Comparison of ENCODE assay signal across 9 cellular contexts in the genomic region with DNA sequence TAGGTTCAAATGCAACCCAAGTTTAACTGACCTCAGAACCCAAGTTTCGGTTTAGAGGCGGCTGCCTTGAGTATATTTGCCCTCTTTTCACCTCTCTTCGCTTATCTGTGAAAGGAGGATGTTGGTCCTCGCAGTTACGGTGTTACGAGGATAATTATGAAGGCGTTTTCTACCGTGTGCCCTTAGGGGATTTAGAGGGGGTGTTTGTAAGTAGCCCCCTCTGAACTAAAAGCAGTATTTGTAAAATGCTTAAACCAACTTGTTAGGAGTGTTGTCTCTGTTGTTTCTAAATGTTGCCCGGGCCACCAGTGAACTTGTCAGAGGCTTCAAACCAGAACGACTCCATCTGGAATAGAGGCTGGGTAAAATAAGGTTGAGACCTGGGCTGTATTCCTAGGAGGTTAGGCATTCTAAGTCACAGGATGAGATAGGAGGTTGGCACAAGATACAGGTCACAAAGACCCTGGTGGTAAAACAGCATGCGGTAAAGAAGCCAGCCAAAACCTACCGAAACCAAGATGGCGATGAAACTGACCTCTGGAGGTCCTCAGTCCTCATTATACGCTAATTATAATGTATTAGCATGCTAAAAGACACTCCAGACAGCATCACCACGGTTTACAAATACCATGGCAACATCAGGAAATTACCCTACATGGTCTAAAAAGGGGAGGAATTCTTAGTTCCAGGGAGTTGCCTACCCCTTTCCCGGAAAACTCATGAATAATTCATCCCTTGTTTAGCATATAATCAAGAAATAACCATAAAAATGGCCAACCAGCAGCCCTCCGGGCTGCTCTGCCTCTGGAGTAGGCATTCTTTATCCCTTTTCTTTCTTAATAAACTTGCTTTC. TPM values are rescaled to one million over a fixed set of nuclear protein-coding genes. Genes with fewer than 3 reads are reported as not detected.
DNase-seq lines count a peak whose midpoint lies in the region; ATAC-seq and TF ChIP-seq lines count a peak whose summit lies in the region.
"Had no signal": no experiment of that assay in that cellular context is flagged by ENCODE, and none has a peak within 500 bp of the region (broad histone marks: within the 10 kb centered on the region; RNA-seq: fewer than 3 reads in every experiment).

No MANE protein-coding gene starts in this region.

- no peaks in the 10 kb centered on the region for H3K27me3 ChIP-seq in CD4-positive, alpha-beta memory T cell (ENCODE audit: insufficient read depth, low read length)
- H3K27me3 ChIP-seq in adrenal gland (no peaks in the 10 kb centered on the region), thyroid gland (no peaks in the 10 kb centered on the region)

- H3K4me1 ChIP-seq in CD4-positive, alpha-beta memory T cell (ENCODE audit: insufficient read depth, low read length) = peaks cover 23% of the 10 kb centered on the region
- H3K4me1 ChIP-seq in adrenal gland (replicated peaks in 1 of 2) = peaks cover 0 to 17% of the 10 kb centered on the region in 2 donors
- H3K4me1 ChIP-seq in thyroid gland = peaks cover 8 to 14% of the 10 kb centered on the region in 2 donors

- peak overlapping the region; percentile 91 to 100 (median 96) for H3K4me3 Mint-ChIP-seq in CD4-positive, alpha-beta memory T cell

- CTCF ChIA-PET in CD4-positive, alpha-beta memory T cell (lab: Charles Lee; ENCODE audit: partially characterized antibody) = interaction anchor here (1.1 to 9.5 kb wide), 4 partner anchors 20 to 249 kb away, joined by 3 to 193 read pairs (median 90); partner anchors contain the start of genes CELSR2 and SORT1

- ATAC-seq in HG02623 (IDR thresholded peaks at IDR 0.05; ENCODE audit: unreplicated experiment) (peak; percentile 2), left lobe of liver (peak; percentile 32), GM19324 (IDR thresholded peaks at IDR 0.05; ENCODE audit: low FRiP score, unreplicated experiment) (no peak)

- H3K9me3 Mint-ChIP-seq in CD4-positive, alpha-beta memory T cell = no peaks in the 10 kb centered on the region

- H3K27ac Mint-ChIP-seq in CD4-positive, alpha-beta memory T cell = peak overlapping the region; percentile 71 to 93 (median 92)

- WGBS in adrenal gland, 4 donors = 41 to 47% (median 45%) methylated on average over 17 of the region's 17 CpGs
- WGBS in thyroid gland, 2 donors = 47 to 52% methylated on average over 17 of the region's 17 CpGs

- H3K27ac ChIP-seq in CD4-positive, alpha-beta memory T cell (ENCODE audit: low read depth, low read length) = peak overlapping the region; percentile 59
- H3K27ac ChIP-seq in adrenal gland (peak overlapping the region; percentile 73 to 94 (median 83)), thyroid gland (peak overlapping the region; percentile 56 to 90 (median 67))

- TF ChIP-seq POLR2A in adrenal gland (IDR thresholded peaks at IDR 0.05) (no peak), thyroid gland (IDR thresholded peaks at IDR 0.05) (no peak)

- peaks cover 8 to 30% (median 16%) of the 10 kb centered on the region in 4 donors for H3K4me1 Mint-ChIP-seq in CD4-positive, alpha-beta memory T cell

- intact Hi-C loops in CD4-positive, alpha-beta memory T cell (cut with micrococcal nuclease) = loop anchor here (1.0 to 2.0 kb wide), 4 partner anchors 115 to 248 kb away; partner anchors contain the start of genes CYB561D1 and PSMA5
- intact Hi-C loops in adrenal gland (cut with DNase I) (no loop called here), thyroid gland (cut with DNase I) (loop anchor here (5.0 kb wide), 1 partner anchor 113 kb away; the partner anchor contains the start of gene SORT1)

- H3K27me3 Mint-ChIP-seq in CD4-positive, alpha-beta memory T cell = no peaks in the 10 kb centered on the region

- no peak for DNase-seq in CD4-positive, alpha-beta memory T cell
- DNase-seq in adrenal gland (no peak), left lobe of liver (ENCODE audit: low spot score) (no peak), thyroid gland (no peak), GM19240 (ENCODE audit: insufficient read length, low spot score) (no peak)
- no peak for DNase-seq in stimulated activated CD4-positive, alpha-beta T cell treated with anti-CD3 and anti-CD28 coated beads, Interleukin-4, amount 100 ng/mL, for 1 hour

- peak overlapping the region; percentile 74 to 91 for H3K4me3 ChIP-seq in CD4-positive, alpha-beta memory T cell (ENCODE audit: low read length in 2 of 2)
- H3K4me3 ChIP-seq in adrenal gland = peak overlapping the region; percentile 15 to 69 (median 42)
- peak overlapping the region; percentile 15 to 60 (median 19) for H3K4me3 ChIP-seq in thyroid gland (replicated peaks in 1 of 3)

- no peaks in the 10 kb centered on the region for H3K9me3 ChIP-seq in CD4-positive, alpha-beta memory T cell (ENCODE audit: control insufficient read depth in 1 of 2, low read length in 2 of 2)
- no peaks in the 10 kb centered on the region for H3K9me3 ChIP-seq in adrenal gland (replicated peaks in 1 of 3)
- H3K9me3 ChIP-seq in thyroid gland = no peaks in the 10 kb centered on the region

- H3K36me3 Mint-ChIP-seq in CD4-positive, alpha-beta memory T cell = peaks cover 0 to 4% of the 10 kb centered on the region in 2 donors

- TF ChIP-seq CTCF in adrenal gland (IDR thresholded peaks at IDR 0.05) = no peak
- no peak for TF ChIP-seq CTCF in thyroid gland (IDR thresholded peaks at IDR 0.05)

- POLR2A ChIA-PET in CD4-positive, alpha-beta memory T cell (lab: Charles Lee; ENCODE audit: partially characterized antibody) = interaction anchor here (0.5 to 2.4 kb wide), 9 partner anchors 34 to 1651 kb away, joined by 3 to 12 read pairs (median 6); partner anchors contain the start of genes ATXN7L2, CELSR2, ELAPOR1 and SARS1

- H3K36me3 ChIP-seq in CD4-positive, alpha-beta memory T cell (ENCODE audit: insufficient read depth, low read length) = no peaks in the 10 kb centered on the region
- H3K36me3 ChIP-seq in adrenal gland (replicated peaks in 1 of 2) = no peaks in the 10 kb centered on the region
- H3K36me3 ChIP-seq in thyroid gland = no peaks in the 10 kb centered on the region

RNA-seq across cellular contexts. Expression of gene PSRC1, which starts 1.0 kb away (rescaled TPM):
- under 1 TPM; 0.17 to 0.28 TPM for total RNA-seq in CD4-positive, alpha-beta memory T cell
- under 1 TPM; 0.18 to 0.31 TPM for polyA plus RNA-seq in CD4-positive, alpha-beta memory T cell
- 1 to 10 TPM in 7 of 8 donors, under 1 TPM in 1; 0.52 to 3.9 (median 2.4) TPM for total RNA-seq in adrenal gland
- polyA plus RNA-seq in adrenal gland = 1 to 10 TPM; 1.7 to 5.8 (median 2.4) TPM
- 0.63 TPM for total RNA-seq in left lobe of liver
- total RNA-seq in thyroid gland = 1 to 10 TPM; 1.0 to 4.0 (median 2.2) TPM

RNA-seq across cellular contexts. Expression of gene MYBPHL, which starts 22.8 kb away (rescaled TPM):
- not detected for total RNA-seq in CD4-positive, alpha-beta memory T cell
- polyA plus RNA-seq in CD4-positive, alpha-beta memory T cell = not detected
- total RNA-seq in adrenal gland = under 1 TPM in 3 of 8 donors, not detected in 5; 0.32 to 0.68 (median 0.35) TPM
- polyA plus RNA-seq in adrenal gland = under 1 TPM in 2 of 3 donors, not detected in 1; 0.35 to 0.98 TPM
- total RNA-seq in left lobe of liver = not detected
- total RNA-seq in thyroid gland = not detected
- total RNA-seq: NCI-H460 had no signal

RNA-seq across cellular contexts. Expression of gene CELSR2, which starts 34.6 kb away (rescaled TPM):
- 1 to 10 TPM; 2.6 to 3.1 TPM for total RNA-seq in CD4-positive, alpha-beta memory T cell
- under 1 TPM in 1 of 2 donors, not detected in 1; 0.52 TPM for polyA plus RNA-seq in CD4-positive, alpha-beta memory T cell
- total RNA-seq in adrenal gland = 1 to 10 TPM; 2.8 to 9.1 (median 5.4) TPM
- 1 to 10 TPM; 1.7 to 6.3 (median 1.8) TPM for polyA plus RNA-seq in adrenal gland
- total RNA-seq in left lobe of liver = 3.9 TPM
- 10 to 100 TPM; 23.5 to 54.9 (median 47.6) TPM for total RNA-seq in thyroid gland

Comparison
In these comparisons a context has a peak if more than half of its experiments do, and no peak if none do; other contexts are left out.
1. H3K4me3 ChIP-seq: peak in every context shown above with its lines; median percentile 82 in CD4-positive, alpha-beta memory T cell; 42 in adrenal gland; 19 in thyroid gland.
2. intact Hi-C loops: an anchor here in CD4-positive, alpha-beta memory T cell (1.0 to 2.0 kb wide) and thyroid gland (5.0 kb wide); none called in adrenal gland.